Comparison of ENCODE assay signal across 9 cellular contexts in genomic region chrX:18210470-18210869, GRCh38. TPM values are rescaled to one million over a fixed set of nuclear protein-coding genes. Genes with fewer than 3 reads are reported as not detected.
DNase-seq lines count a peak whose midpoint lies in the region; ATAC-seq and TF ChIP-seq lines count a peak whose summit lies in the region.
"Had no signal": no experiment of that assay in that cellular context is flagged by ENCODE, and none has a peak within 500 bp of the region (broad histone marks: within the 10 kb centered on the region; RNA-seq: fewer than 3 reads in every experiment).

No MANE protein-coding gene starts in this region.

- H3K4me1 ChIP-seq in heart right ventricle (no peaks in the 10 kb centered on the region), Panc1 (ENCODE audit: control insufficient read depth, insufficient read depth, low read length) (no peaks in the 10 kb centered on the region), uterus (no peaks in the 10 kb centered on the region), neuronal stem cell (ENCODE audit: control insufficient read depth in 2 of 2, insufficient read depth in 1 of 2, low read depth in 1 of 2, low read length in 2 of 2) (no peaks in the 10 kb centered on the region)
- no peaks in the 10 kb centered on the region for H3K4me1 ChIP-seq in CD4-positive, alpha-beta memory T cell (ENCODE audit: insufficient read depth, low read length)

- no TSS peak for BruUV-seq in Panc1 (replicated peaks; lab: Mats Ljungman, UMichigan)

- no peak overlapping the region for H3K27ac Mint-ChIP-seq in CD4-positive, alpha-beta memory T cell
- H3K27ac Mint-ChIP-seq: CD8-positive, alpha-beta T cell had no signal

- DNase-seq in heart right ventricle (no peak), left ventricle myocardium superior (no peak), Panc1 (ENCODE audit: low read depth, low spot score) (no peak), foreskin fibroblast (peak; percentile 1 to 31), uterus (no peak), neuronal stem cell (ENCODE audit: low spot score) (no peak)
- no peak for DNase-seq in CD4-positive, alpha-beta memory T cell
- DNase-seq: CD8-positive, alpha-beta T cell had no signal

- TF ChIP-seq POLR2A in uterus (IDR thresholded peaks at IDR 0.05) = no peak

- H3K27me3 Mint-ChIP-seq in CD4-positive, alpha-beta memory T cell = no peaks in the 10 kb centered on the region

- no peak overlapping the region for H4K8ac ChIP-seq in neuronal stem cell (ENCODE audit: low read depth, low read length)

- H3K4me3 Mint-ChIP-seq in CD4-positive, alpha-beta memory T cell = no peak overlapping the region
- H3K4me3 Mint-ChIP-seq: CD8-positive, alpha-beta T cell had no signal

- no peak overlapping the region for H2AK5ac ChIP-seq in neuronal stem cell (ENCODE audit: low read depth, low read length)

- H3K4me3 ChIP-seq in heart right ventricle (no peak overlapping the region), Panc1 (ENCODE audit: low read depth in 2 of 2, low read length in 2 of 2) (no peak overlapping the region), foreskin fibroblast (ENCODE audit: low read depth in 1 of 2, low read length in 2 of 2) (no peak overlapping the region), uterus (no peak overlapping the region), neuronal stem cell (ENCODE audit: low read length in 2 of 2) (no peak overlapping the region)
- no peak overlapping the region for H3K4me3 ChIP-seq in CD4-positive, alpha-beta memory T cell (ENCODE audit: low read length in 2 of 2)

- H2BK120ac ChIP-seq in neuronal stem cell (ENCODE audit: low read depth, low read length) = no peak overlapping the region

- H3K14ac ChIP-seq in neuronal stem cell (ENCODE audit: low read length) = no peak overlapping the region

- POLR2A ChIA-PET in Panc1 (lab: Charles Lee) = no interaction called here
- POLR2A ChIA-PET in CD4-positive, alpha-beta memory T cell (lab: Charles Lee; ENCODE audit: partially characterized antibody) = no interaction called here

- H3K27ac ChIP-seq in heart right ventricle (no peak overlapping the region), Panc1 (ENCODE audit: low read length) (no peak overlapping the region), uterus (no peak overlapping the region), neuronal stem cell (replicated peaks; ENCODE audit: low read length) (no peak overlapping the region)
- H3K27ac ChIP-seq in CD4-positive, alpha-beta memory T cell (ENCODE audit: low read depth, low read length) = no peak overlapping the region

- H3K9me3 Mint-ChIP-seq in CD4-positive, alpha-beta memory T cell = peaks cover 0 to 2% (median 0%) of the 10 kb centered on the region in 8 donors
- H3K9me3 Mint-ChIP-seq: CD8-positive, alpha-beta T cell had no signal

- in situ Hi-C loops in Panc1 (cut with HindIII; ENCODE audit: low pct_unique_long_range_greater_than_20kb, low sequenced_read_pairs) = no loop called here

- no peak overlapping the region for H2BK12ac ChIP-seq in neuronal stem cell (ENCODE audit: low read length)

- no peak overlapping the region for H3K4ac ChIP-seq in neuronal stem cell (ENCODE audit: low read length)

- H3K18ac ChIP-seq in neuronal stem cell (ENCODE audit: low read length) = no peak overlapping the region

- TF ChIP-seq CTCF in heart right ventricle (IDR thresholded peaks at IDR 0.05) (peak in 7 of 9 donors; percentile 25 to 54 (median 36)), Panc1 (IDR thresholded peaks at IDR 0.05) (peak; percentile 7; the same call in 1 of the 2 replicates), foreskin fibroblast (IDR thresholded peaks at IDR 0.05; ENCODE audit: low read depth, low read length) (no peak), uterus (IDR thresholded peaks at IDR 0.05) (peak; percentile 17 to 50 (median 31))

- no peak overlapping the region for H2BK5ac ChIP-seq in neuronal stem cell (ENCODE audit: low read length)

- no peak overlapping the region for H3K23ac ChIP-seq in neuronal stem cell (ENCODE audit: low read depth, low read length, poor library complexity)

- 20 to 29% methylated on average over 2 of the region's 2 CpGs for WGBS in heart right ventricle, 2 donors
- WGBS in neuronal stem cell (ENCODE audit: extremely low coverage in 2 of 2, insufficient read length in 2 of 2, insufficient replicate concordance in 1 of 2), 2 donors = no CpG with 5 or more reads among the region's 2 CpGs

- no peak overlapping the region for H2AFZ ChIP-seq in neuronal stem cell (ENCODE audit: low read length)

- H3K4me2 ChIP-seq in neuronal stem cell (ENCODE audit: insufficient read depth, low read length, poor library complexity, severe bottlenecking) = no peak overlapping the region

- H3K36me3 ChIP-seq in heart right ventricle (no peaks in the 10 kb centered on the region), Panc1 (ENCODE audit: control insufficient read depth, insufficient read depth, low read length) (no peaks in the 10 kb centered on the region), uterus (no peaks in the 10 kb centered on the region), neuronal stem cell (replicated peaks in 1 of 2; ENCODE audit: control insufficient read depth in 2 of 2, insufficient read depth in 2 of 2, low read length in 2 of 2) (no peaks in the 10 kb centered on the region)
- H3K36me3 ChIP-seq in CD4-positive, alpha-beta memory T cell (ENCODE audit: insufficient read depth, low read length) = no peaks in the 10 kb centered on the region

- H3K4me1 Mint-ChIP-seq in CD4-positive, alpha-beta memory T cell = no peaks in the 10 kb centered on the region

- no peaks in the 10 kb centered on the region for H3K36me3 Mint-ChIP-seq in CD4-positive, alpha-beta memory T cell
- H3K36me3 Mint-ChIP-seq: CD8-positive, alpha-beta T cell had no signal

- ATAC-seq in heart right ventricle (no peak), left ventricle myocardium superior (no peak), Panc1 (no peak), GM21390 (IDR thresholded peaks at IDR 0.05; ENCODE audit: unreplicated experiment) (no peak)
- ATAC-seq: CD8-positive, alpha-beta T cell had no signal

- intact Hi-C loops in heart right ventricle (cut with DNase I) (loop anchor here in 2 of 10 donors (5.0 to 10.0 kb wide), 2 partner anchors 276 to 418 kb away; no protein-coding TSS in a partner anchor), left ventricle myocardium superior (cut with micrococcal nuclease) (no loop called here), Panc1 (cut with micrococcal nuclease; ENCODE audit: unreplicated experiment) (loop anchor here (5.0 kb wide), 1 partner anchor 423 kb away; no protein-coding TSS in a partner anchor), uterus (cut with DNase I; ENCODE audit: low total_unique reads) (no loop called here)
- intact Hi-C loops in CD4-positive, alpha-beta memory T cell (cut with micrococcal nuclease) = no loop called here

- peaks cover 0 to 6% (median 0%) of the 10 kb centered on the region in 7 donors for H3K27me3 ChIP-seq in heart right ventricle
- H3K27me3 ChIP-seq in Panc1 (ENCODE audit: control insufficient read depth, insufficient read depth, low read length) = no peaks in the 10 kb centered on the region
- no peaks in the 10 kb centered on the region for H3K27me3 ChIP-seq in uterus
- H3K27me3 ChIP-seq in CD4-positive, alpha-beta memory T cell (ENCODE audit: insufficient read depth, low read length) = no peaks in the 10 kb centered on the region
- H3K27me3 ChIP-seq in neuronal stem cell (ENCODE audit: control insufficient read depth in 3 of 3, insufficient read depth in 3 of 3, low read depth in 1 of 3, low read length in 3 of 3) = peaks cover 0 to 4% (median 0%) of the 10 kb centered on the region in 3 experiments

- CTCF ChIA-PET in Panc1 (lab: Charles Lee) = no interaction called here
- CTCF ChIA-PET in CD4-positive, alpha-beta memory T cell (lab: Charles Lee; ENCODE audit: partially characterized antibody) = no interaction called here

- no peaks in the 10 kb centered on the region for H3K79me1 ChIP-seq in neuronal stem cell (ENCODE audit: low read depth, low read length)

- H3K9ac ChIP-seq in neuronal stem cell (ENCODE audit: low read depth, low read length, poor library complexity) = no peak overlapping the region

- H4K91ac ChIP-seq in neuronal stem cell (ENCODE audit: low read depth, low read length, poor library complexity) = no peak overlapping the region

- no peak overlapping the region for H2BK15ac ChIP-seq in neuronal stem cell (ENCODE audit: low read length)

- H3K9me3 ChIP-seq in heart right ventricle = no peaks in the 10 kb centered on the region
- H3K9me3 ChIP-seq in Panc1 (ENCODE audit: control insufficient read depth, insufficient read depth, low read depth, low read length) = no peaks in the 10 kb centered on the region
- H3K9me3 ChIP-seq in uterus = no peaks in the 10 kb centered on the region
- H3K9me3 ChIP-seq in CD4-positive, alpha-beta memory T cell (ENCODE audit: control insufficient read depth in 1 of 2, low read length in 2 of 2) = no peaks in the 10 kb centered on the region
- no peaks in the 10 kb centered on the region for H3K9me3 ChIP-seq in neuronal stem cell (replicated peaks in 1 of 2; ENCODE audit: control insufficient read depth in 2 of 2, insufficient read depth in 1 of 2, low read depth in 1 of 2, low read length in 2 of 2)

RNA-seq across cellular contexts. Expression of gene BEND2, which starts 10.2 kb away (rescaled TPM):
- total RNA-seq in heart right ventricle = under 1 TPM in 1 of 10 donors, not detected in 9; 0.08 TPM
- polyA plus RNA-seq in heart right ventricle = under 1 TPM in 1 of 2 donors, not detected in 1; 0.10 TPM
- 0.12 TPM for total RNA-seq in left ventricle myocardium superior
- not detected for total RNA-seq in Panc1 (2021; ENCODE audit: unreplicated experiment)
- not detected for polyA plus RNA-seq in Panc1 (2012; ENCODE audit: insufficient read length)
- not detected for total RNA-seq in uterus
- total RNA-seq in CD4-positive, alpha-beta memory T cell = not detected
- polyA plus RNA-seq in CD4-positive, alpha-beta memory T cell = not detected
- not detected for polyA plus RNA-seq in neuronal stem cell (2013, experiment 1 of 2)
- polyA plus RNA-seq in neuronal stem cell (2013, experiment 2 of 2) = not detected
- total RNA-seq: CD8-positive, alpha-beta T cell had no signal

Comparison
In these comparisons a context has a peak if more than half of its experiments do, and no peak if none do; other contexts are left out.
1. DNase-seq: peak in foreskin fibroblast (2 of 2); none in heart right ventricle (0 of 2), left ventricle myocardium superior (single experiment), Panc1 (single experiment), uterus (0 of 2), CD4-positive, alpha-beta memory T cell (0 of 5) and neuronal stem cell (single experiment).